ENCODE assay signal across 12 cellular contexts in the genomic region with DNA sequence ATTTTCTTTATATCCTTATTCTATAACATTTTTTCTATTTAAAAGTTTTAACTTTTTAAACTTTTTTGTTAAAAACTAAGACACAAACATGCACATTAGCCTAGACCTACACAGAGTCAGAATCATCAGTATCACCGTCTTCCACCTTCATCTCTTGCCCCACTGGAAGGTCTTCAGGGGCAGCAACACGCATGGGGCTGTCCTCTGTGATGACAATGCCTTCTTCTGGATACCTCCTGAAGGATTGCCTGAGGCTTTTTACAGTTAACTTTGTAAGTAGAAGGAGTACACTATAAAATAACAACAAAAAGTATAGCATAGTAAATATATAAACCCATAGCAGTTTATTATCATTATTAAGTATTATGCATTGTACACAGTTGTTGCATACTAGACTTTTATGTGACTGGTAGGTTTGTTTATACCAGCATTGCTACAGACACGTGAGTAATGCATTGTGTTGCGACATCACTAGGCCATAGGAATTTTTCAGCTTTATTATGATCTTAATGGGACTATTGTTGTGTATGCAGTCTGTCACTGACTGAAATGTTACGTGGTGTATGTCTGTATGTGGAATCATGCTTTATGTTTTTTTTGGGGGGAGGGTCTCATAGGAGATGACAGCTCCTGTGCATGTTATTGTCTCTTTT. TPM values are rescaled to one million over a fixed set of nuclear protein-coding genes. Genes with fewer than 3 reads are reported as not detected.
A peak's percentile ranks its signal among the peaks of the same experiment; 100 is the strongest.
DNase-seq lines count a peak whose midpoint lies in the region; ATAC-seq, FAIRE-seq and TF ChIP-seq lines count a peak whose summit lies in the region.
"Had no signal": no experiment of that assay in that cellular context is flagged by ENCODE, and none has a peak within 500 bp of the region (broad histone marks: within the 10 kb centered on the region; RNA-seq: fewer than 3 reads in every experiment).

No MANE protein-coding gene starts in this region.

- 80% methylated on average over 5 of the region's 5 CpGs for WGBS in HepG2 (ENCODE audit: low lambda C conversion rate)
- 67% methylated on average over 5 of the region's 5 CpGs for WGBS in right lobe of liver (ENCODE audit: insufficient coverage, low coverage, low lambda C conversion rate, missing lambda C conversion rate)

- H4K20me1 ChIP-seq in HepG2 (ENCODE audit: insufficient read depth, low read length): no peaks in the 10 kb centered on the region

- H2AFZ ChIP-seq in HepG2 (ENCODE audit: low read length): no peak overlapping the region

- peaks cover 34% of the 10 kb centered on the region for H3K79me2 ChIP-seq in HepG2 (ENCODE audit: insufficient read depth, low read length)

- H3K27ac ChIP-seq in HepG2 (ENCODE audit: extremely low read length, insufficient read depth, low read length) (no peak overlapping the region), right lobe of liver (no peak overlapping the region), SK-N-MC (0 out of 2 replicates have a peak overlapping the region, but pooled peaks have one; percentile 17)
- H3K27ac ChIP-seq: adrenal gland, SJCRH30 had no signal

- H3K4me1 ChIP-seq in HepG2 (ENCODE audit: insufficient read depth, low read length) (0 out of 2 replicates have a peak, but pooled peaks cover 6% of the 10 kb centered on the region), right lobe of liver (no peaks in the 10 kb centered on the region)
- H3K4me1 ChIP-seq: adrenal gland, SJCRH30 had no signal

- CTCF ChIA-PET in HepG2 (lab: Yijun Ruan, JAX; ENCODE audit: low intra/inter-chr PET ratio, low total read pairs): no interaction called here

- no peak for TF ChIP-seq POLR2A in HepG2 (IDR thresholded peaks at IDR 0.05; ENCODE audit: insufficient read depth in 1 of 2, low read depth in 2 of 2, low read length in 2 of 2)
- no peak for TF ChIP-seq POLR2A in right lobe of liver (IDR thresholded peaks at IDR 0.05)
- TF ChIP-seq POLR2A in GM12891 (IDR thresholded peaks at IDR 0.05; ENCODE audit: low read depth, low read length): no peak

- peaks cover 2 to 8% of the 10 kb centered on the region in 2 experiments; a peak in 2 of 5 replicates for H3K36me3 ChIP-seq in HepG2 (replicated peaks in 1 of 2; ENCODE audit: control insufficient read depth in 1 of 2, insufficient read depth in 2 of 2, low read length in 2 of 2)
- no peaks in the 10 kb centered on the region for H3K36me3 ChIP-seq in right lobe of liver
- peaks cover 37% of the 10 kb centered on the region for H3K36me3 ChIP-seq in SK-N-MC (ENCODE audit: insufficient read depth, low read length)
- H3K36me3 ChIP-seq: adrenal gland had no signal

- POLR2A ChIA-PET in HepG2 (lab: Yijun Ruan, JAX): interaction anchor here (0.7 kb wide), 1 partner anchor 246 kb away, joined by 3 read pairs; no protein-coding TSS in a partner anchor

- no peaks in the 10 kb centered on the region for H3K27me3 ChIP-seq in HepG2 (ENCODE audit: control insufficient read depth in 1 of 2, insufficient read depth in 2 of 2, low read length in 2 of 2)
- H3K27me3 ChIP-seq in right lobe of liver: no peaks in the 10 kb centered on the region
- H3K27me3 ChIP-seq: adrenal gland, SJCRH30 had no signal

- H3K9ac ChIP-seq in HepG2 (ENCODE audit: insufficient read depth, low read depth, low read length) (no peak overlapping the region), SK-N-MC (ENCODE audit: insufficient read length) (no peak overlapping the region)

- DNase-seq in HepG2 (ENCODE audit: low spot score): peak; percentile 57
- no peak for DNase-seq in right lobe of liver
- no peak for DNase-seq in SK-N-MC (ENCODE audit: low read depth, low spot score)
- peak; percentile 64 for DNase-seq in fibroblast of the conjunctiva (ENCODE audit: low read depth)
- no peak for DNase-seq in GM12891 (ENCODE audit: insufficient read length, low spot score)
- no peak for DNase-seq in GM19239 (ENCODE audit: insufficient read length, low spot score)
- DNase-seq: activated CD8-positive, alpha-beta T cell treated with anti-CD3 and anti-CD28 coated beads for 36 hours; adrenal gland; NCI-H2081 treated with DMSO at 0.1 percent for 48 hours; SJCRH30 had no signal

- no TSS peak for BruUV-seq in HepG2 (replicated peaks; lab: Mats Ljungman, UMichigan)

- ATAC-seq in HepG2 (peak; percentile 57), right lobe of liver (no peak), GM18502 (IDR thresholded peaks at IDR 0.05; ENCODE audit: poor library complexity, unreplicated experiment) (no peak), GM18498 (IDR thresholded peaks at IDR 0.05; ENCODE audit: unreplicated experiment) (no peak)
- ATAC-seq: activated CD8-positive, alpha-beta T cell treated with anti-CD3 and anti-CD28 coated beads for 36 hours had no signal

- no peak overlapping the region for H3K4me2 ChIP-seq in HepG2 (ENCODE audit: low read depth, low read length)

- TF ChIP-seq EP300 in HepG2 (IDR thresholded peaks at IDR 0.05; ENCODE audit: low read depth in 2 of 2, low read length in 2 of 2) (no peak), HepG2 (CRISPR knock-in tag; IDR thresholded peaks at IDR 0.05; ENCODE audit: borderline replicate concordance) (no peak)

- H3K9me3 ChIP-seq in HepG2 (ENCODE audit: low read length) (peaks cover 1% of the 10 kb centered on the region; the same call in 1 of the 2 replicates), right lobe of liver (no peaks in the 10 kb centered on the region), SK-N-MC (ENCODE audit: low read depth, low read length) (peaks cover 6% of the 10 kb centered on the region; the same call in 1 of the 2 replicates)
- H3K9me3 ChIP-seq: adrenal gland had no signal

- TF ChIP-seq CTCF in HepG2 (CRISPR knock-in tag; IDR thresholded peaks at IDR 0.05) (no peak), right lobe of liver (IDR thresholded peaks at IDR 0.05) (no peak)

- H3K4me3 ChIP-seq in HepG2 (replicated peaks in 1 of 3; ENCODE audit: insufficient read depth in 1 of 3, low read depth in 2 of 3, low read length in 3 of 3): no peak overlapping the region
- H3K4me3 ChIP-seq in right lobe of liver: no peak overlapping the region
- H3K4me3 ChIP-seq in SK-N-MC: no peak overlapping the region
- H3K4me3 ChIP-seq: adrenal gland, SJCRH30 had no signal

- intact Hi-C loops in HepG2 (cut with micrococcal nuclease; ENCODE audit: unreplicated experiment) (no loop called here), right lobe of liver (cut with DNase I) (no loop called here)

- no peak for TF ChIP-seq RAD21 in HepG2 (CRISPR knock-in tag; IDR thresholded peaks at IDR 0.05)

- in situ Hi-C loops in HepG2 (cut with HindIII; ENCODE audit: extremely low pct_ligation_motif_present, low pct_unique_long_range_greater_than_20kb): no loop called here

- FAIRE-seq in HepG2 (lab: Jason Lieb, UNC): no peak
- FAIRE-seq in GM12891 (lab: Jason Lieb, UNC): no peak
- no peak for FAIRE-seq in GM19239 (lab: Jason Lieb, UNC)

TF ChIP-seq in HepG2, 621 proteins besides CTCF, POLR2A, EP300 and RAD21 (continues in another document):
- TF ChIP-seq HNRNPLL (IDR thresholded peaks at IDR 0.05; ENCODE audit: low read depth, low read length, poor library complexity, severe bottlenecking): no peak
- peak; percentile 84 for TF ChIP-seq CEBPG (CRISPR knock-in tag; IDR thresholded peaks at IDR 0.05)
- TF ChIP-seq THYN1 (CRISPR knock-in tag; IDR thresholded peaks at IDR 0.05; ENCODE audit: borderline replicate concordance, low read depth): no peak
- TF ChIP-seq CEBPB (IDR thresholded peaks at IDR 0.05; ENCODE audit: borderline replicate concordance, low read depth, low read length): peak; percentile 96
- no peak for TF ChIP-seq SOX13 (IDR thresholded peaks at IDR 0.05)
- peak in 1 of 2 experiments; percentile 81; a peak in 2 of 4 replicates for TF ChIP-seq SOX13 (CRISPR knock-in tag; conservative IDR thresholded peaks at IDR 0.05 in 1 of 2, IDR thresholded peaks at IDR 0.05 in 1 of 2)
- TF ChIP-seq BHLHE40 (IDR thresholded peaks at IDR 0.05; ENCODE audit: low read length): peak; percentile 77

TF ChIP-seq in GM12891, 5 proteins besides CTCF, POLR2A, EP300 and RAD21:
- TF ChIP-seq PAX5 (IDR thresholded peaks at IDR 0.05; ENCODE audit: insufficient read depth, low read length, severe bottlenecking): no peak
- TF ChIP-seq POU2F2 (IDR thresholded peaks at IDR 0.05; ENCODE audit: low read depth, low read length): no peak
- no peak for TF ChIP-seq TAF1 (IDR thresholded peaks at IDR 0.05; ENCODE audit: low read depth, low read length)
- no peak for TF ChIP-seq SPI1 (IDR thresholded peaks at IDR 0.05; ENCODE audit: low read depth, low read length)
- no peak for TF ChIP-seq POLR2AphosphoS5 (IDR thresholded peaks at IDR 0.05; ENCODE audit: low read depth, low read length)

RNA-seq across cellular contexts. Expression of gene ATP1B3, which starts 18.2 kb away (rescaled TPM):
- total RNA-seq in HepG2 (2016; rRNA removed; fragmentation: Illumina TruSeq; extraction: Trizol) (61.6 and 84.3 TPM in 2 replicates), right lobe of liver (10 to 100 TPM in 3 of 6 experiments, 1 to 10 TPM in 3; 6.6 to 19.4 (median 9.3) TPM)
- 17.6 and 23.7 TPM in 2 replicates for total RNA-seq in HepG2 (2016; cell fraction: cytosol; rRNA removed; fragmentation: Illumina TruSeq; extraction: Trizol; ENCODE audit: low read depth)
- total RNA-seq in HepG2 (2016; cell fraction: insoluble cytoplasmic fraction; rRNA removed; fragmentation: Illumina TruSeq; extraction: Trizol): 60.7 and 84.6 TPM in 2 replicates
- total RNA-seq in HepG2 (2016; cell fraction: membrane; rRNA removed; fragmentation: Illumina TruSeq; extraction: Trizol): 41.4 and 48.2 TPM in 2 replicates
- total RNA-seq in HepG2 (2016; cell fraction: nucleus; rRNA removed; fragmentation: Illumina TruSeq; extraction: Trizol): 107 and 136 TPM in 2 replicates
- polyA plus RNA-seq in HepG2 (2011; rRNA removed): 65.8 and 93.6 TPM in 2 replicates
- polyA plus RNA-seq in HepG2 (2011; cell fraction: cytosol; rRNA removed): 60.4 and 102 TPM in 2 replicates
- polyA plus RNA-seq in HepG2 (2011; cell fraction: nucleus; rRNA removed): 27.5 and 41.2 TPM in 2 replicates
- 108 TPM in 2 replicates for polyA plus RNA-seq in HepG2 (2012)
- polyA plus RNA-seq in HepG2 (2016; cell fraction: cytosol; fragmentation: Illumina TruSeq; extraction: Trizol; ENCODE audit: low read depth): 33.3 and 33.4 TPM in 2 replicates
- polyA plus RNA-seq in HepG2 (2016; cell fraction: insoluble cytoplasmic fraction; fragmentation: Illumina TruSeq; extraction: Trizol; ENCODE audit: low read depth): 90.6 and 101 TPM in 2 replicates
- 46.3 and 50.2 TPM in 2 replicates for polyA plus RNA-seq in HepG2 (2016; cell fraction: membrane; fragmentation: Illumina TruSeq; extraction: Trizol; ENCODE audit: low read depth)
- polyA plus RNA-seq in HepG2 (2016; cell fraction: nucleus; fragmentation: Illumina TruSeq; extraction: Trizol; ENCODE audit: insufficient read depth, low read depth): 276 and 302 TPM in 2 replicates
- 36.0 and 221 TPM in 2 replicates for polyA minus RNA-seq in HepG2 (2011; rRNA and poly(A)+ RNA removed; ENCODE audit: low replicate concordance)
- 33.3 and 35.0 TPM in 2 replicates for polyA minus RNA-seq in HepG2 (2011; cell fraction: cytosol; rRNA and poly(A)+ RNA removed)
- 20.1 and 20.8 TPM in 2 replicates for polyA minus RNA-seq in HepG2 (2011; cell fraction: nucleus; rRNA and poly(A)+ RNA removed)
- 72.8 TPM for polyA plus RNA-seq in GM12891 (2012; ENCODE audit: low read depth, missing spikeins)

Comparison
In these comparisons a context has a peak if more than half of its experiments do, and no peak if none do; other contexts are left out.
1. DNase-seq: peak in HepG2 (single experiment) and fibroblast of the conjunctiva (single experiment); none in right lobe of liver (0 of 3), SK-N-MC (single experiment), GM12891 (single experiment) and GM19239 (single experiment).